In the genomic region with DNA sequence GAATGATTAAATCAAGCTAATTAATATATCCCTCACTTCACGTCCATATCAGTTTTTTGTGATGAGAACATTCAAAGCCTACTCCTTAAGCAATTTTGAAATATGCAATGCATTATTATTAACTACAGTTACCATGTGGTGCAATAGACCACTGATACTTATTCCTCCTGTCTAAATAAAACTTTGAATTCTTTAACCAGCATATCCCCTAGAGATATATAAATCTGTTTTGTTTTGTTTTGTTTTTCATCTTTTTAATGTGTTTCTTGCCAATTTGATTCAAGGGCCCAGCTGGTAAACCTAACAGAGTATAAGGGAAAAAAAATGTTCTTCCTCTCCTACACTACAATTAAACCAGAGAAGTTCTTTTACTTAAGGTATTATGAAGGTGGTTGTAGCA, we compare ENCODE assay signal across 13 cellular contexts.
"Had no signal": no experiment of that assay in that cellular context is flagged by ENCODE, and none has a peak within 500 bp of the region (broad histone marks: within the 10 kb centered on the region; RNA-seq: fewer than 3 reads in every experiment).

No MANE protein-coding gene starts in this region.

- H3K9me3 ChIP-seq: esophagus muscularis mucosa, transverse colon had no signal

- H3K27me3 ChIP-seq: brain microvascular endothelial cell, esophagus muscularis mucosa, transverse colon had no signal

- ATAC-seq: stimulated activated memory B cell treated with anti-CD40 and anti-IgM and Interleukin-4, amounts not matched to agents 10 μg/mL and 1 μg/mL and 100 μg/mL, for 72 hours had no signal

- DNase-seq: activated B cell treated with CpG ODN at 0.5 μM for 24 hours; activated CD4-positive, alpha-beta T cell treated with anti-CD3 and anti-CD28 coated beads, Interleukin-2, amount 10 ng/mL, durations not matched to agents 24 days and 14 days; activated naive CD4-positive, alpha-beta T cell treated with anti-CD3 and anti-CD28 coated beads, Interleukin-2, amount 50 U/mL, for 16 hours; activated T-cell treated with anti-CD3 and anti-CD28 coated beads for 4 hours; amygdala; brain microvascular endothelial cell; hippocampal formation; kidney glomerular epithelial cell; posterior cingulate gyrus; transverse colon had no signal

- H3K36me3 ChIP-seq: brain microvascular endothelial cell, esophagus muscularis mucosa, transverse colon had no signal

- H3K4me3 ChIP-seq: esophagus muscularis mucosa, smooth muscle cell, transverse colon had no signal

- H3K27ac ChIP-seq: brain microvascular endothelial cell, esophagus muscularis mucosa, transverse colon had no signal

- H3K4me1 ChIP-seq: esophagus muscularis mucosa, transverse colon had no signal
